25 cellular contexts compared by ENCODE assay signal in the genomic region with DNA sequence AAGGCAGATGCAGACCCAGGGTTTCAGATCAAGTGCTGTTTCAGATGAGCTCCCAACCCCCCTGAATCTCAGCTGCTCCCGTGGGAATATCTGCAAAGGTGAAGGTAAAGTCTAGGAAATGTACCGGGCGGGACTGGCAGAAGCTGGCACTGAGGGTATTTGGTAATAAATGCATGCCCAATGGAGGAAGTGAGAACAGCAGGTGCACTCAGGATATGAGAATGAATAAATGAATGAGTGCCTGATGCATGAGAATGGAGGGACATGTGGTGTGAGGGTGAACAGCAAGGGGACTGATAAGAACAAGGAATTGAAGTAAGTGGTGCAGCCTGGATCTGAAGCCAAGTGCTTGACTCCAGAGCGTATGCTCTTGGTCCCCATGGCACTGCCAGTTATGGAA. TPM values are rescaled to one million over a fixed set of nuclear protein-coding genes. Genes with fewer than 3 reads are reported as not detected.
DNase-seq lines count a peak whose midpoint lies in the region; ATAC-seq, FAIRE-seq and TF ChIP-seq lines count a peak whose summit lies in the region.
"Had no signal": no experiment of that assay in that cellular context is flagged by ENCODE, and none has a peak within 500 bp of the region (broad histone marks: within the 10 kb centered on the region; RNA-seq: fewer than 3 reads in every experiment).

No MANE protein-coding gene starts in this region.

- H2AFZ ChIP-seq in parathyroid adenoma, result no peak overlapping the region

- no peak for TF ChIP-seq CTCF in parathyroid adenoma (IDR thresholded peaks at IDR 0.05)

- peaks cover 41% of the 10 kb centered on the region for H3K4me1 ChIP-seq in parathyroid adenoma

- DNase-seq in T-helper 17 cell (no peak), HTR-8/SVneo (ENCODE audit: insufficient read length, low spot score) (no peak), NCI-H345 treated with DMSO at 0.1 percent for 48 hours (lab: John Stamatoyannopoulos, UW; ENCODE audit: unreplicated experiment) (no peak), Right ventricle myocardium superior (no peak)
- DNase-seq: activated CD4-positive, alpha-beta T cell treated with anti-CD3 and anti-CD28 coated beads, Interleukin-2, amount 50 U/mL, for 48 hours; activated CD8-positive, alpha-beta memory T cell treated with anti-CD3 and anti-CD28 coated beads, Interleukin-2, amount 50 U/mL, for 48 hours; CD8-positive, alpha-beta T cell; KBM-7; kidney; MV-4-11; NCI-H187; NCI-H774; PC-3; SHP77 treated with DMSO at 0.1 percent for 48 hours; SW 1271; trophoblast cell had no signal

- H3K4me2 ChIP-seq in parathyroid adenoma (ENCODE audit: low read length), result no peak overlapping the region

- H3K9ac ChIP-seq in parathyroid adenoma, result no peak overlapping the region

- peak; percentile 65 for ATAC-seq in GM18511 (IDR thresholded peaks at IDR 0.05; ENCODE audit: unreplicated experiment)
- peak; percentile 50 for ATAC-seq in HG03108 (IDR thresholded peaks at IDR 0.05; ENCODE audit: unreplicated experiment)
- ATAC-seq in T-helper 17 cell, result peak; percentile 45
- ATAC-seq in Right ventricle myocardium superior (ENCODE audit: poor library complexity), result no peak
- ATAC-seq: CD8-positive, alpha-beta T cell; PC-3 had no signal

- peak overlapping the region; percentile 99 for H3K27ac ChIP-seq in parathyroid adenoma
- H3K27ac ChIP-seq: ascending aorta had no signal

- H3K36me3 Mint-ChIP-seq in T-helper 17 cell (ENCODE audit: low read depth), result no peaks in the 10 kb centered on the region
- H3K36me3 Mint-ChIP-seq: activated naive CD8-positive, alpha-beta T cell; CD8-positive, alpha-beta T cell had no signal

- no peak for FAIRE-seq in HTR-8/SVneo (lab: Jason Lieb, UNC)
- FAIRE-seq: kidney had no signal

- no peak overlapping the region for H3K4me3 ChIP-seq in parathyroid adenoma (ENCODE audit: low read depth, low read length)
- H3K4me3 ChIP-seq: ascending aorta, lung had no signal

- H3K9me3 ChIP-seq in T-helper 17 cell (ENCODE audit: control insufficient read depth, low read length, poor library complexity, severe bottlenecking), result no peaks in the 10 kb centered on the region
- H3K9me3 ChIP-seq in parathyroid adenoma (ENCODE audit: control insufficient read depth, low read length), result no peaks in the 10 kb centered on the region
- H3K9me3 ChIP-seq: ascending aorta had no signal

- H3K4me1 Mint-ChIP-seq in T-helper 17 cell, result peaks cover 12% of the 10 kb centered on the region

- H3K27me3 Mint-ChIP-seq in T-helper 17 cell, result peaks cover 11% of the 10 kb centered on the region
- H3K27me3 Mint-ChIP-seq: activated naive CD8-positive, alpha-beta T cell had no signal

- intact Hi-C loops in Right ventricle myocardium superior (cut with DNase I), result no loop called here

- no peak overlapping the region for H3K27ac Mint-ChIP-seq in T-helper 17 cell
- H3K27ac Mint-ChIP-seq: activated naive CD8-positive, alpha-beta T cell; activated T-helper 2 cell treated with anti-CD3 and anti-CD28 coated beads, Interferon-gamma antibody, Interleukin-2, Interleukin-4, amounts not matched to agents 10 μg/mL and 5 μg/mL and 100 μg/mL, durations not matched to agents 14 hours and 24 hours and 36 hours; CD8-positive, alpha-beta T cell had no signal

- H3K79me2 ChIP-seq in parathyroid adenoma, result peaks cover 9% of the 10 kb centered on the region

- H3K4me3 Mint-ChIP-seq in T-helper 17 cell, result no peak overlapping the region
- H3K4me3 Mint-ChIP-seq: activated naive CD8-positive, alpha-beta T cell; CD8-positive, alpha-beta T cell had no signal

- H3K27me3 ChIP-seq in parathyroid adenoma (ENCODE audit: control insufficient read depth, insufficient read depth, low read length), result no peaks in the 10 kb centered on the region
- H3K27me3 ChIP-seq: ascending aorta had no signal

- H3K36me3 ChIP-seq in parathyroid adenoma (ENCODE audit: control insufficient read depth, insufficient read depth, low read length), result no peaks in the 10 kb centered on the region

RNA-seq across cellular contexts. Expression of gene RAPGEF3, which starts 11.6 kb away (rescaled TPM):
- total RNA-seq in T-helper 17 cell, result under 1 TPM; 0.27 to 0.55 TPM
- total RNA-seq in Right ventricle myocardium superior, result 30.6 TPM

RNA-seq across cellular contexts. Expression of gene ENDOU, which starts 21.8 kb away (rescaled TPM):
- total RNA-seq in T-helper 17 cell (under 1 TPM in 1 of 2 donors, not detected in 1; 0.12 TPM), Right ventricle myocardium superior (0.11 TPM)
- total RNA-seq: activated T-helper 2 cell treated with anti-CD3 and anti-CD28 coated beads, Interferon-gamma antibody, Interleukin-2, Interleukin-4, amounts not matched to agents 10 μg/mL and 5 μg/mL and 100 μg/mL, durations not matched to agents 14 hours and 24 hours and 36 hours; ascending aorta; HT-29; PC-3; pulmonary artery endothelial cell had no signal

RNA-seq across cellular contexts. Expression of gene SLC48A1, which starts 25.9 kb away (rescaled TPM):
- 1 to 10 TPM; 5.9 to 6.9 TPM for total RNA-seq in T-helper 17 cell
- total RNA-seq in Right ventricle myocardium superior, result 26.8 TPM

RNA-seq across cellular contexts. Expression of gene RPAP3, which starts 41.3 kb away (rescaled TPM):
- total RNA-seq in T-helper 17 cell (10 to 100 TPM; 22.7 to 23.5 TPM), Right ventricle myocardium superior (22.7 TPM)

Comparison
In these comparisons a context has a peak if more than half of its experiments do, and no peak if none do; other contexts are left out.
1. RNA of gene RAPGEF3, which starts 11.6 kb away (total RNA-seq): 30.6 TPM in Right ventricle myocardium superior (single experiment); 0.27 to 0.55 TPM in T-helper 17 cell; every median in the first group is over 10 times any median in the second.